In genomic region chr22:46087336-46087690, GRCh38 we compare ENCODE assay signal across 11 cellular contexts.
DNase-seq lines count a peak whose midpoint lies in the region; ATAC-seq and TF ChIP-seq lines count a peak whose summit lies in the region.
"Had no signal": no experiment of that assay in that cellular context is flagged by ENCODE, and none has a peak within 500 bp of the region (broad histone marks: within the 10 kb centered on the region; RNA-seq: fewer than 3 reads in every experiment).

No MANE protein-coding gene starts in this region.

- H3K9me3 Mint-ChIP-seq in immature natural killer cell = no peaks in the 10 kb centered on the region
- H3K9me3 Mint-ChIP-seq: activated T-helper 1 cell treated with anti-CD3 and anti-CD28 coated beads, Interleukin-12 subunit alpha, Interleukin-12 subunit beta, Interleukin-2, Interleukin-4 antibody, amounts not matched to agents 30 ng/mL and 10 ng/mL and 1 ng/mL, durations not matched to agents 14 hours and 24 hours and 36 hours; CD4-positive, alpha-beta memory T cell; WTC11 had no signal

- no peak overlapping the region for H3K27ac Mint-ChIP-seq in immature natural killer cell
- H3K27ac Mint-ChIP-seq: activated T-helper 1 cell treated with anti-CD3 and anti-CD28 coated beads, Interleukin-12 subunit alpha, Interleukin-12 subunit beta, Interleukin-2, Interleukin-4 antibody, amounts not matched to agents 30 ng/mL and 10 ng/mL and 1 ng/mL, durations not matched to agents 14 hours and 24 hours and 36 hours; WTC11 had no signal

- H3K36me3 Mint-ChIP-seq in immature natural killer cell = peaks cover 0 to 3% (median 0%) of the 10 kb centered on the region in 3 donors
- H3K36me3 Mint-ChIP-seq: CD4-positive, alpha-beta memory T cell; WTC11 had no signal

- peaks cover 0 to under 1% (median 0%) of the 10 kb centered on the region in 3 donors for H3K27me3 Mint-ChIP-seq in immature natural killer cell (ENCODE audit: low read depth in 3 of 3)
- H3K27me3 Mint-ChIP-seq: CD4-positive, alpha-beta memory T cell had no signal

- TF ChIP-seq CTCF in AG10803 (conservative IDR thresholded peaks at IDR 0.05; ENCODE audit: low read length) (no peak), foreskin fibroblast (IDR thresholded peaks at IDR 0.05; ENCODE audit: low read depth, low read length) (no peak)

- H3K27me3 ChIP-seq in adipocyte (replicated peaks; ENCODE audit: control insufficient read depth, insufficient read depth, low read length) (no peaks in the 10 kb centered on the region), skeletal muscle satellite cell (ENCODE audit: control insufficient read depth, insufficient read depth, low read length) (no peaks in the 10 kb centered on the region)

- peaks cover 0 to 5% of the 10 kb centered on the region in 2 donors for H3K4me1 Mint-ChIP-seq in immature natural killer cell
- H3K4me1 Mint-ChIP-seq: WTC11 had no signal

- peak overlapping the region; percentile 98 for H3K4me3 ChIP-seq in AG10803 (ENCODE audit: low read length)
- peak overlapping the region; percentile 100 for H3K4me3 ChIP-seq in adipocyte (ENCODE audit: low read length)
- H3K4me3 ChIP-seq in foreskin fibroblast (ENCODE audit: low read depth in 1 of 2, low read length in 2 of 2) = peak overlapping the region; percentile 68 to 86
- H3K4me3 ChIP-seq in skeletal muscle satellite cell (ENCODE audit: low read length) = peak overlapping the region; percentile 98

- H3K36me3 ChIP-seq in adipocyte (ENCODE audit: control insufficient read depth, insufficient read depth, low read length, severe bottlenecking) (peaks cover 68% of the 10 kb centered on the region), skeletal muscle satellite cell (ENCODE audit: insufficient read depth, low read length) (peaks cover 98% of the 10 kb centered on the region)

- H3K4me2 ChIP-seq in skeletal muscle satellite cell (ENCODE audit: low read length) = peak overlapping the region; percentile 99

- no peak overlapping the region for H3K4me3 Mint-ChIP-seq in immature natural killer cell
- H3K4me3 Mint-ChIP-seq: activated T-helper 1 cell treated with anti-CD3 and anti-CD28 coated beads, Interleukin-12 subunit alpha, Interleukin-12 subunit beta, Interleukin-2, Interleukin-4 antibody, amounts not matched to agents 30 ng/mL and 10 ng/mL and 1 ng/mL, durations not matched to agents 14 hours and 24 hours and 36 hours; CD4-positive, alpha-beta memory T cell; WTC11 had no signal

- H3K9me3 ChIP-seq in adipocyte (ENCODE audit: control insufficient read depth, low read length) = no peaks in the 10 kb centered on the region
- H3K9me3 ChIP-seq in skeletal muscle satellite cell (replicated peaks; ENCODE audit: low read length) = no peaks in the 10 kb centered on the region

- H3K9ac ChIP-seq in adipocyte (ENCODE audit: low read length) (peak overlapping the region; percentile 100), skeletal muscle satellite cell (ENCODE audit: low read depth, low read length) (peak overlapping the region; percentile 99)

- no peak for ATAC-seq in HG03521 (IDR thresholded peaks at IDR 0.05; ENCODE audit: unreplicated experiment)
- no peak for ATAC-seq in GM21526 (IDR thresholded peaks at IDR 0.05; ENCODE audit: low FRiP score, unreplicated experiment)
- ATAC-seq: WTC11 had no signal

- peaks cover 80% of the 10 kb centered on the region for H3K4me1 ChIP-seq in adipocyte (ENCODE audit: control insufficient read depth, insufficient read depth, low read length)
- peaks cover 80% of the 10 kb centered on the region for H3K4me1 ChIP-seq in skeletal muscle satellite cell (ENCODE audit: control insufficient read depth, insufficient read depth, low read length)

- DNase-seq in AG10803 (ENCODE audit: low read depth) = no peak
- no peak for DNase-seq in adipocyte (ENCODE audit: low read depth)
- no peak for DNase-seq in foreskin fibroblast
- no peak for DNase-seq in GM03348 (ENCODE audit: low spot score)
- DNase-seq in immature natural killer cell = no peak
- DNase-seq: CD4-positive, alpha-beta memory T cell had no signal
